ENCODE assay signal across 1 cellular context in genomic region chr12:27505124-27505523, GRCh38.
TF ChIP-seq lines count a peak whose summit lies in the region.

No MANE protein-coding gene starts in this region.

TF ChIP-seq in SK-N-SH treated with all-trans-retinoic acid at 6 μM for 48 hours, 23 proteins besides CTCF, POLR2A, EP300 and RAD21:
- no peak for TF ChIP-seq ZNF8 (CRISPR knock-in tag; IDR thresholded peaks at IDR 0.05)
- TF ChIP-seq ZC3H10 (CRISPR knock-in tag; IDR thresholded peaks at IDR 0.05) = 0 out of 2 replicates have a peak, but pooled peaks have one; percentile 21
